ENCODE assay signal across 8 cellular contexts in the genomic region with DNA sequence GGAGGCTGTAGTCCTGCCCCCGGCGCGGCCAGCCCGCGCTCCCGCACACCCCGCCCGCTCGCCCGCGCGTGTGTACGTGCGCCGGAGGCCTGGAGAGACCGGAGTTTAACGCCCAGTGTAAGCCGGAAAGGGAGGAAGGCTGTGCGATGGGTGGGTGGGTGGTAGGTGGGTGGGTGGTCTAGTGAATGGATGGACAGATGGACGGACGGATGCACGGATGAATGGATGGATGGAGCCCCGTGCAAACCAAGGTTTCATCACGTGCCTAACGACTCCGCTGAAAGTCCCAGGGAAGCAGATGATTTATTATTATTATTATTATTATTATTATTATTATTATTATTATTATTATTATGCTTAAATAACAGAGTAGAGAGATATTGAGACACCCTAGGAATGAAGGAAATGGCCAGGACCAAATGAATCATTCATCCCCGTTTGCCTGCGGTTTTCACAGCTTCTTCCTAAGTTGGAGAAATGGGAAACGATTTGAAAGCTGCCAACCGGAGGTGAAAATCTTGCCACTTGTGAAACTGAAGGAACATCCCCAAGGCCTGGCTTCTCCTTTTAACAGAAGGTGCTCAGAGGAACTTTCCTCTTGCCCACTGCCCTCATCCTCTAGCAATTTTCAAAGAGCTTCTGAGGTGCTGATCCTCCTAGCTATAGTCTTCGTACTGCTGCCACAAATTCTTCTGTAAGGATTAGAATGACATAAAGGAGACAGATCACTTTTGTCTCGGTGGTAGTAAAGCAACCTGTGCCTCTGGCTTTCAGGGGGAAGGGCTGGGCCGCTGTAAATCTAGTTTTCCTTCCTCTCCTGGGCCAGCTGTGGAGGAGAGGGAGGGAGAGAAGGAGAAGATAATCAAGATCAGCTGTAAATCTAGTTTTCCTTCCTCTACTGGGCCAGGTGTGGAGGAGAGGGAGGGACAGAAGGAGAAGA. TPM values are rescaled to one million over a fixed set of nuclear protein-coding genes. Genes with fewer than 3 reads are reported as not detected.
DNase-seq lines count a peak whose midpoint lies in the region; ATAC-seq and TF ChIP-seq lines count a peak whose summit lies in the region.

No MANE protein-coding gene starts in this region.

- TF ChIP-seq EP300 in sigmoid colon (IDR thresholded peaks at IDR 0.05), result no peak

- intact Hi-C loops in sigmoid colon (cut with DNase I) (no loop called here), aorta (cut with DNase I) (no loop called here)

- ATAC-seq in aorta (ENCODE audit: low FRiP score) (no peak), HG03439 (IDR thresholded peaks at IDR 0.05; ENCODE audit: unreplicated experiment) (no peak)

- no peaks in the 10 kb centered on the region for H3K36me3 ChIP-seq in sigmoid colon
- no peaks in the 10 kb centered on the region for H3K36me3 ChIP-seq in aorta (ENCODE audit: control insufficient read depth in 1 of 2, insufficient read depth in 2 of 2, low read length in 1 of 2)

- TF ChIP-seq POLR2A in sigmoid colon (IDR thresholded peaks at IDR 0.05), result no peak

- peaks cover 0 to 11% (median 5%) of the 10 kb centered on the region in 4 donors for H3K4me1 ChIP-seq in sigmoid colon
- no peaks in the 10 kb centered on the region for H3K4me1 ChIP-seq in aorta (ENCODE audit: control insufficient read depth in 1 of 2, insufficient read depth in 2 of 2, low read length in 2 of 2)

- WGBS in sigmoid colon, 2 donors, result 7% methylated on average over 33 of the region's 33 CpGs
- 5% methylated on average over 32 to 33 of the region's 33 CpGs for WGBS in aorta, 2 donors

- no peak overlapping the region for H3K27ac ChIP-seq in sigmoid colon
- H3K27ac ChIP-seq in aorta (ENCODE audit: low read depth in 1 of 2, low read length in 2 of 2), result no peak overlapping the region

- peaks cover 5 to 47% (median 12%) of the 10 kb centered on the region in 3 donors for H3K27me3 ChIP-seq in sigmoid colon
- no peaks in the 10 kb centered on the region for H3K27me3 ChIP-seq in aorta (ENCODE audit: control insufficient read depth in 1 of 2, insufficient read depth in 2 of 2, low read length in 1 of 2)

- H3K4me3 ChIP-seq in fibroblast of pulmonary artery (replicated peaks; ENCODE audit: low read depth, low read length) (peak overlapping the region; percentile 39), sigmoid colon (peak overlapping the region in 3 of 4 donors; percentile 42 to 66 (median 54)), aorta (ENCODE audit: low read length in 2 of 2) (peak overlapping the region in 1 of 2 donors; percentile 48)

- in situ Hi-C loops in G401 (cut with HindIII; ENCODE audit: low sequenced_read_pairs), result no loop called here

- TF ChIP-seq CTCF in fibroblast of pulmonary artery (IDR thresholded peaks at IDR 0.05; ENCODE audit: low read length, missing control alignments), result no peak
- no peak for TF ChIP-seq CTCF in sigmoid colon (IDR thresholded peaks at IDR 0.05)
- no peak for TF ChIP-seq CTCF in GM10266 (IDR thresholded peaks at IDR 0.05; ENCODE audit: control insufficient read depth, insufficient read depth, low read depth, missing control alignments)

- DNase-seq in G401 (ENCODE audit: low spot score), result peak; percentile 60
- peak; percentile 9 for DNase-seq in RPMI7951 (ENCODE audit: low read depth)
- peak; percentile 4 for DNase-seq in fibroblast of pulmonary artery (ENCODE audit: low read depth)
- no peak for DNase-seq in sigmoid colon
- DNase-seq in aorta, result no peak
- DNase-seq in GM10266 (ENCODE audit: extremely low spot score), result no peak
- DNase-seq in GM19238 (ENCODE audit: insufficient read length, low spot score), result no peak

- no peaks in the 10 kb centered on the region for H3K9me3 ChIP-seq in sigmoid colon
- H3K9me3 ChIP-seq in aorta (ENCODE audit: control insufficient read depth, low read length), result no peaks in the 10 kb centered on the region

RNA-seq across cellular contexts. Expression of gene RGS7, which starts 0.6 kb away (rescaled TPM):
- not detected in 2 replicates for total RNA-seq in G401 (2014; rRNA removed; shearing (Covaris generic))
- not detected in 2 replicates for total RNA-seq in RPMI7951 (2014; rRNA removed; shearing (Covaris generic))
- 1 to 10 TPM in 1 of 4 donors, under 1 TPM in 1, not detected in 2; 0.33 to 1.8 TPM for total RNA-seq in sigmoid colon
- under 1 TPM in 1 of 3 donors, not detected in 2; 0.10 TPM for polyA plus RNA-seq in sigmoid colon
- total RNA-seq in aorta, result not detected
- polyA plus RNA-seq in aorta, result not detected

Comparison
In these comparisons a context has a peak if more than half of its experiments do, and no peak if none do; other contexts are left out.
1. DNase-seq: peak in G401 (single experiment), RPMI7951 (single experiment) and fibroblast of pulmonary artery (single experiment); none in sigmoid colon (single experiment), aorta (0 of 2), GM10266 (single experiment) and GM19238 (single experiment).